In the genomic region with DNA sequence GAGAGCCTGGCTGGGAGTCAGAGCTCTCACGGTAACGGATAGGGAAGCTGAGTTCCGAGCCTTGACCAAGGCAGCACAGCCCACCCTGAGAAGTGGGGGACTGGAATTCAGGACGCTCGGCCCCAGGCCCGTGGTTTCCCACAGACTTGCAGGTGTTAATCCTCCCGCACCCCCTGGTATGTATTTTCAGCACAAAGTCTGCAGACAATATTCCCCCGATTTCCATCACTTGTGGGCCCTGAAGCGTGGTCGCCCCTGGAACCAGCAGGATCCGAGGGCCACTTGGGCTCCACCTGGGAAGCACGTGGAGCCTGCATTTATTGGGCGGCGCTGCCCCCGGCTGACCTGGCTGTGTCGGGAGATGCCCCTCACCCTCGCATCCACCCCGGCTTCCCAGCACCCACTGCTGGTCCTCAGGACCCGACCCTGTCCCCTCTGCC, we compare ENCODE assay signal across 1 cellular context.
TF ChIP-seq lines count a peak whose summit lies in the region.

No MANE protein-coding gene starts in this region.

TF ChIP-seq in K562, 482 proteins besides CTCF, POLR2A, EP300 and RAD21 (continued from another document and continues in another):
- TF ChIP-seq, protein P1, sequence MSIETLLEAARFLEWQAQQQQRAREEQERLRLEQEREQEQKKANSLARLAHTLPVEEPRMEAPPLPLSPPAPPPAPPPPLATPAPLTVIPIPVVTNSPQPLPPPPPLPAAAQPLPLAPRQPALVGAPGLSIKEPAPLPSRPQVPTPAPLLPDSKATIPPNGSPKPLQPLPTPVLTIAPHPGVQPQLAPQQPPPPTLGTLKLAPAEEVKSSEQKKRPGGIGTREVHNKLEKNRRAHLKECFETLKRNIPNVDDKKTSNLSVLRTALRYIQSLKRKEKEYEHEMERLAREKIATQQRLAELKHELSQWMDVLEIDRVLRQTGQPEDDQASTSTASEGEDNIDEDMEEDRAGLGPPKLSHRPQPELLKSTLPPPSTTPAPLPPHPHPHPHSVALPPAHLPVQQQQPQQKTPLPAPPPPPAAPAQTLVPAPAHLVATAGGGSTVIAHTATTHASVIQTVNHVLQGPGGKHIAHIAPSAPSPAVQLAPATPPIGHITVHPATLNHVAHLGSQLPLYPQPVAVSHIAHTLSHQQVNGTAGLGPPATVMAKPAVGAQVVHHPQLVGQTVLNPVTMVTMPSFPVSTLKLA (conservative IDR thresholded peaks at IDR 0.05) = peak; percentile 10 to 28
- no peak for TF ChIP-seq ZFP36 (IDR thresholded peaks at IDR 0.05; ENCODE audit: low read depth, low read length, partially characterized antibody)
- TF ChIP-seq, protein P2, sequence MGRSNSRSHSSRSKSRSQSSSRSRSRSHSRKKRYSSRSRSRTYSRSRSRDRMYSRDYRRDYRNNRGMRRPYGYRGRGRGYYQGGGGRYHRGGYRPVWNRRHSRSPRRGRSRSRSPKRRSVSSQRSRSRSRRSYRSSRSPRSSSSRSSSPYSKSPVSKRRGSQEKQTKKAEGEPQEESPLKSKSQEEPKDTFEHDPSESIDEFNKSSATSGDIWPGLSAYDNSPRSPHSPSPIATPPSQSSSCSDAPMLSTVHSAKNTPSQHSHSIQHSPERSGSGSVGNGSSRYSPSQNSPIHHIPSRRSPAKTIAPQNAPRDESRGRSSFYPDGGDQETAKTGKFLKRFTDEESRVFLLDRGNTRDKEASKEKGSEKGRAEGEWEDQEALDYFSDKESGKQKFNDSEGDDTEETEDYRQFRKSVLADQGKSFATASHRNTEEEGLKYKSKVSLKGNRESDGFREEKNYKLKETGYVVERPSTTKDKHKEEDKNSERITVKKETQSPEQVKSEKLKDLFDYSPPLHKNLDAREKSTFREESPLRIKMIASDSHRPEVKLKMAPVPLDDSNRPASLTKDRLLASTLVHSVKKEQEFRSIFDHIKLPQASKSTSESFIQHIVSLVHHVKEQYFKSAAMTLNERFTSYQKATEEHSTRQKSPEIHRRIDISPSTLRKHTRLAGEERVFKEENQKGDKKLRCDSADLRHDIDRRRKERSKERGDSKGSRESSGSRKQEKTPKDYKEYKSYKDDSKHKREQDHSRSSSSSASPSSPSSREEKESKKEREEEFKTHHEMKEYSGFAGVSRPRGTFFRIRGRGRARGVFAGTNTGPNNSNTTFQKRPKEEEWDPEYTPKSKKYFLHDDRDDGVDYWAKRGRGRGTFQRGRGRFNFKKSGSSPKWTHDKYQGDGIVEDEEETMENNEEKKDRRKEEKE (IDR thresholded peaks at IDR 0.05; ENCODE audit: borderline replicate concordance in 1 of 2, control insufficient read depth in 1 of 2, low read depth in 2 of 2, low read length in 1 of 2) = no peak
- TF ChIP-seq ZNF311 (CRISPR knock-in tag; IDR thresholded peaks at IDR 0.05) = 0 out of 2 replicates have a peak, but pooled peaks have one; percentile 56
- TF ChIP-seq ZNF41 (CRISPR knock-in tag; conservative IDR thresholded peaks at IDR 0.05) = no peak
- no peak for TF ChIP-seq DNMT1 (IDR thresholded peaks at IDR 0.05)
- TF ChIP-seq NRF1 (conservative IDR thresholded peaks at IDR 0.05 in 1 of 2, IDR thresholded peaks at IDR 0.05 in 1 of 2) = no peak
- TF ChIP-seq, protein P3, sequence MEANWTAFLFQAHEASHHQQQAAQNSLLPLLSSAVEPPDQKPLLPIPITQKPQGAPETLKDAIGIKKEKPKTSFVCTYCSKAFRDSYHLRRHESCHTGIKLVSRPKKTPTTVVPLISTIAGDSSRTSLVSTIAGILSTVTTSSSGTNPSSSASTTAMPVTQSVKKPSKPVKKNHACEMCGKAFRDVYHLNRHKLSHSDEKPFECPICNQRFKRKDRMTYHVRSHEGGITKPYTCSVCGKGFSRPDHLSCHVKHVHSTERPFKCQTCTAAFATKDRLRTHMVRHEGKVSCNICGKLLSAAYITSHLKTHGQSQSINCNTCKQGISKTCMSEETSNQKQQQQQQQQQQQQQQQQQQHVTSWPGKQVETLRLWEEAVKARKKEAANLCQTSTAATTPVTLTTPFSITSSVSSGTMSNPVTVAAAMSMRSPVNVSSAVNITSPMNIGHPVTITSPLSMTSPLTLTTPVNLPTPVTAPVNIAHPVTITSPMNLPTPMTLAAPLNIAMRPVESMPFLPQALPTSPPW (CRISPR knock-in tag; IDR thresholded peaks at IDR 0.05) = peak; percentile 48
- TF ChIP-seq CHCHD3 (CRISPR knock-in tag; IDR thresholded peaks at IDR 0.05) = no peak
- TF ChIP-seq MYC (IDR thresholded peaks at IDR 0.05; ENCODE audit: low read depth, low read length) = no peak
- TF ChIP-seq MYC (CRISPR knock-in tag; IDR thresholded peaks at IDR 0.05; ENCODE audit: borderline replicate concordance, low read depth) = 0 out of 2 replicates have a peak, but pooled peaks have one; percentile 32
- TF ChIP-seq SAFB (IDR thresholded peaks at IDR 0.05; ENCODE audit: borderline replicate concordance, low read depth, low read length) = no peak
- no peak for TF ChIP-seq ZFP30 (CRISPR knock-in tag; IDR thresholded peaks at IDR 0.05; ENCODE audit: borderline replicate concordance)
- TF ChIP-seq, protein P4, sequence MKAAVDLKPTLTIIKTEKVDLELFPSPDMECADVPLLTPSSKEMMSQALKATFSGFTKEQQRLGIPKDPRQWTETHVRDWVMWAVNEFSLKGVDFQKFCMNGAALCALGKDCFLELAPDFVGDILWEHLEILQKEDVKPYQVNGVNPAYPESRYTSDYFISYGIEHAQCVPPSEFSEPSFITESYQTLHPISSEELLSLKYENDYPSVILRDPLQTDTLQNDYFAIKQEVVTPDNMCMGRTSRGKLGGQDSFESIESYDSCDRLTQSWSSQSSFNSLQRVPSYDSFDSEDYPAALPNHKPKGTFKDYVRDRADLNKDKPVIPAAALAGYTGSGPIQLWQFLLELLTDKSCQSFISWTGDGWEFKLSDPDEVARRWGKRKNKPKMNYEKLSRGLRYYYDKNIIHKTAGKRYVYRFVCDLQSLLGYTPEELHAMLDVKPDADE (conservative IDR thresholded peaks at IDR 0.05; ENCODE audit: control insufficient read depth, low read depth, low read length) = no peak
- TF ChIP-seq, protein P5, sequence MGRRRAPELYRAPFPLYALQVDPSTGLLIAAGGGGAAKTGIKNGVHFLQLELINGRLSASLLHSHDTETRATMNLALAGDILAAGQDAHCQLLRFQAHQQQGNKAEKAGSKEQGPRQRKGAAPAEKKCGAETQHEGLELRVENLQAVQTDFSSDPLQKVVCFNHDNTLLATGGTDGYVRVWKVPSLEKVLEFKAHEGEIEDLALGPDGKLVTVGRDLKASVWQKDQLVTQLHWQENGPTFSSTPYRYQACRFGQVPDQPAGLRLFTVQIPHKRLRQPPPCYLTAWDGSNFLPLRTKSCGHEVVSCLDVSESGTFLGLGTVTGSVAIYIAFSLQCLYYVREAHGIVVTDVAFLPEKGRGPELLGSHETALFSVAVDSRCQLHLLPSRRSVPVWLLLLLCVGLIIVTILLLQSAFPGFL (CRISPR knock-in tag; IDR thresholded peaks at IDR 0.05) = 0 out of 2 replicates have a peak, but pooled peaks have one; percentile 78
- TF ChIP-seq ZNF263 (CRISPR knock-in tag; IDR thresholded peaks at IDR 0.05; ENCODE audit: borderline replicate concordance) = peak; percentile 56; the same call in 1 of the 2 replicates
- TF ChIP-seq, protein P6, sequence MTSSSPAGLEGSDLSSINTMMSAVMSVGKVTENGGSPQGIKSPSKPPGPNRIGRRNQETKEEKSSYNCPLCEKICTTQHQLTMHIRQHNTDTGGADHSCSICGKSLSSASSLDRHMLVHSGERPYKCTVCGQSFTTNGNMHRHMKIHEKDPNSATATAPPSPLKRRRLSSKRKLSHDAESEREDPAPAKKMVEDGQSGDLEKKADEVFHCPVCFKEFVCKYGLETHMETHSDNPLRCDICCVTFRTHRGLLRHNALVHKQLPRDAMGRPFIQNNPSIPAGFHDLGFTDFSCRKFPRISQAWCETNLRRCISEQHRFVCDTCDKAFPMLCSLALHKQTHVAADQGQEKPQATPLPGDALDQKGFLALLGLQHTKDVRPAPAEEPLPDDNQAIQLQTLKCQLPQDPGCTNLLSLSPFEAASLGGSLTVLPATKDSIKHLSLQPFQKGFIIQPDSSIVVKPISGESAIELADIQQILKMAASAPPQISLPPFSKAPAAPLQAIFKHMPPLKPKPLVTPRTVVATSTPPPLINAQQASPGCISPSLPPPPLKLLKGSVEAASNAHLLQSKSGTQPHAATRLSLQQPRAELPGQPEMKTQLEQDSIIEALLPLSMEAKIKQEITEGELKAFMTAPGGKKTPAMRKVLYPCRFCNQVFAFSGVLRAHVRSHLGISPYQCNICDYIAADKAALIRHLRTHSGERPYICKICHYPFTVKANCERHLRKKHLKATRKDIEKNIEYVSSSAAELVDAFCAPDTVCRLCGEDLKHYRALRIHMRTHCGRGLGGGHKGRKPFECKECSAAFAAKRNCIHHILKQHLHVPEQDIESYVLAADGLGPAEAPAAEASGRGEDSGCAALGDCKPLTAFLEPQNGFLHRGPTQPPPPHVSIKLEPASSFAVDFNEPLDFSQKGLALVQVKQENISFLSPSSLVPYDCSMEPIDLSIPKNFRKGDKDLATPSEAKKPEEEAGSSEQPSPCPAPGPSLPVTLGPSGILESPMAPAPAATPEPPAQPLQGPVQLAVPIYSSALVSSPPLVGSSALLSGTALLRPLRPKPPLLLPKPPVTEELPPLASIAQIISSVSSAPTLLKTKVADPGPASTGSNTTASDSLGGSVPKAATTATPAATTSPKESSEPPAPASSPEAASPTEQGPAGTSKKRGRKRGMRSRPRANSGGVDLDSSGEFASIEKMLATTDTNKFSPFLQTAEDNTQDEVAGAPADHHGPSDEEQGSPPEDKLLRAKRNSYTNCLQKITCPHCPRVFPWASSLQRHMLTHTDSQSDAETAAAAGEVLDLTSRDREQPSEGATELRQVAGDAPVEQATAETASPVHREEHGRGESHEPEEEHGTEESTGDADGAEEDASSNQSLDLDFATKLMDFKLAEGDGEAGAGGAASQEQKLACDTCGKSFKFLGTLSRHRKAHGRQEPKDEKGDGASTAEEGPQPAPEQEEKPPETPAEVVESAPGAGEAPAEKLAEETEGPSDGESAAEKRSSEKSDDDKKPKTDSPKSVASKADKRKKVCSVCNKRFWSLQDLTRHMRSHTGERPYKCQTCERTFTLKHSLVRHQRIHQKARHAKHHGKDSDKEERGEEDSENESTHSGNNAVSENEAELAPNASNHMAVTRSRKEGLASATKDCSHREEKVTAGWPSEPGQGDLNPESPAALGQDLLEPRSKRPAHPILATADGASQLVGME (CRISPR knock-in tag; IDR thresholded peaks at IDR 0.05) = 0 out of 2 replicates have a peak, but pooled peaks have one; percentile 30
- no peak for TF ChIP-seq SIN3B (IDR thresholded peaks at IDR 0.05; ENCODE audit: low read depth)
- no peak for TF ChIP-seq CBFA2T3 (IDR thresholded peaks at IDR 0.05)
- no peak for TF ChIP-seq ETV5 (CRISPR knock-in tag; IDR thresholded peaks at IDR 0.05; ENCODE audit: low read depth)
- TF ChIP-seq, protein P7, sequence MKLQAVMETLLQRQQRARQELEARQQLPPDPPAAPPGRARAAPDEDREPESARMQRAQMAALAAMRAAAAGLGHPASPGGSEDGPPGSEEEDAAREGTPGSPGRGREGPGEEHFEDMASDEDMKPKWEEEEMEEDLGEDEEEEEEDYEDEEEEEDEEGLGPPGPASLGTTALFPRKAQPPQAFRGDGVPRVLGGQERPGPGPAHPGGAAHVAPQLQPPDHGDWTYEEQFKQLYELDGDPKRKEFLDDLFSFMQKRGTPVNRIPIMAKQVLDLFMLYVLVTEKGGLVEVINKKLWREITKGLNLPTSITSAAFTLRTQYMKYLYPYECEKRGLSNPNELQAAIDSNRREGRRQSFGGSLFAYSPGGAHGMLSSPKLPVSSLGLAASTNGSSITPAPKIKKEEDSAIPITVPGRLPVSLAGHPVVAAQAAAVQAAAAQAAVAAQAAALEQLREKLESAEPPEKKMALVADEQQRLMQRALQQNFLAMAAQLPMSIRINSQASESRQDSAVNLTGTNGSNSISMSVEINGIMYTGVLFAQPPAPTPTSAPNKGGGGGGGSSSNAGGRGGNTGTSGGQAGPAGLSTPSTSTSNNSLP (IDR thresholded peaks at IDR 0.05; ENCODE audit: borderline replicate concordance, low read depth, low read length) = no peak
- TF ChIP-seq KAT8 (IDR thresholded peaks at IDR 0.05; ENCODE audit: low read depth) = no peak
- TF ChIP-seq, protein P8, sequence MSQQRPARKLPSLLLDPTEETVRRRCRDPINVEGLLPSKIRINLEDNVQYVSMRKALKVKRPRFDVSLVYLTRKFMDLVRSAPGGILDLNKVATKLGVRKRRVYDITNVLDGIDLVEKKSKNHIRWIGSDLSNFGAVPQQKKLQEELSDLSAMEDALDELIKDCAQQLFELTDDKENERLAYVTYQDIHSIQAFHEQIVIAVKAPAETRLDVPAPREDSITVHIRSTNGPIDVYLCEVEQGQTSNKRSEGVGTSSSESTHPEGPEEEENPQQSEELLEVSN (IDR thresholded peaks at IDR 0.05; ENCODE audit: borderline replicate concordance in 1 of 2, extremely low read depth in 1 of 2, insufficient read depth in 1 of 2, insufficient read length in 1 of 2, low read depth in 1 of 2, low read length in 1 of 2, poor library complexity in 1 of 2, severe bottlenecking in 1 of 2) = peak in 1 of 2 experiments; percentile 33
- TF ChIP-seq, protein P9, sequence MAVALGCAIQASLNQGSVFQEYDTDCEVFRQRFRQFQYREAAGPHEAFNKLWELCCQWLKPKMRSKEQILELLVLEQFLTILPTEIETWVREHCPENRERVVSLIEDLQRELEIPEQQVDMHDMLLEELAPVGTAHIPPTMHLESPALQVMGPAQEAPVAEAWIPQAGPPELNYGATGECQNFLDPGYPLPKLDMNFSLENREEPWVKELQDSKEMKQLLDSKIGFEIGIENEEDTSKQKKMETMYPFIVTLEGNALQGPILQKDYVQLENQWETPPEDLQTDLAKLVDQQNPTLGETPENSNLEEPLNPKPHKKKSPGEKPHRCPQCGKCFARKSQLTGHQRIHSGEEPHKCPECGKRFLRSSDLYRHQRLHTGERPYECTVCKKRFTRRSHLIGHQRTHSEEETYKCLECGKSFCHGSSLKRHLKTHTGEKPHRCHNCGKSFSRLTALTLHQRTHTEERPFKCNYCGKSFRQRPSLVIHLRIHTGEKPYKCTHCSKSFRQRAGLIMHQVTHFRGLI (CRISPR knock-in tag; IDR thresholded peaks at IDR 0.05) = 0 out of 2 replicates have a peak, but pooled peaks have one; percentile 8
- TF ChIP-seq, protein P10, sequence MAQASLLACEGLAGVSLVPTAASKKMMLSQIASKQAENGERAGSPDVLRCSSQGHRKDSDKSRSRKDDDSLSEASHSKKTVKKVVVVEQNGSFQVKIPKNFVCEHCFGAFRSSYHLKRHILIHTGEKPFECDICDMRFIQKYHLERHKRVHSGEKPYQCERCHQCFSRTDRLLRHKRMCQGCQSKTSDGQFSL (CRISPR knock-in tag; IDR thresholded peaks at IDR 0.05) = no peak
- TF ChIP-seq, protein P10 (tag; IDR thresholded peaks at IDR 0.05) = no peak
- TF ChIP-seq SRSF3 (IDR thresholded peaks at IDR 0.05; ENCODE audit: insufficient read depth, low read length) = no peak
- TF ChIP-seq HNRNPLL (IDR thresholded peaks at IDR 0.05; ENCODE audit: low read depth, low read length, poor library complexity, severe bottlenecking) = no peak
- 0 out of 2 replicates have a peak, but pooled peaks have one; percentile 16 for TF ChIP-seq KDM2B (CRISPR knock-in tag; IDR thresholded peaks at IDR 0.05)
- TF ChIP-seq EP400 (IDR thresholded peaks at IDR 0.05) = 0 out of 2 replicates have a peak, but pooled peaks have one; percentile 9
